In genomic region chr9:135905380-135906282, GRCh38 we compare ENCODE assay signal across 8 cellular contexts. TPM values are rescaled to one million over a fixed set of nuclear protein-coding genes. Genes with fewer than 3 reads are reported as not detected.
DNase-seq lines count a peak whose midpoint lies in the region; ATAC-seq and TF ChIP-seq lines count a peak whose summit lies in the region.

No MANE protein-coding gene starts in this region.

- H3K9me3 ChIP-seq in duodenal mucosa (ENCODE audit: control insufficient read depth in 1 of 2, low read length in 2 of 2) = no peaks in the 10 kb centered on the region
- H3K9me3 ChIP-seq in neural cell (ENCODE audit: low read length) = no peaks in the 10 kb centered on the region
- H3K9me3 ChIP-seq in thoracic aorta = no peaks in the 10 kb centered on the region

- no peak overlapping the region for H2AFZ ChIP-seq in neural cell (ENCODE audit: low read depth, low read length)

- no peak for TF ChIP-seq RAD21 in neural cell (conservative IDR thresholded peaks at IDR 0.05)

- peaks cover 81% of the 10 kb centered on the region for H3K79me2 ChIP-seq in neural cell (replicated peaks; ENCODE audit: insufficient read depth, low read length)

- no peaks in the 10 kb centered on the region for H3K9me2 ChIP-seq in neural cell (ENCODE audit: insufficient read depth, low read length)

- H3K4me3 ChIP-seq in duodenal mucosa (ENCODE audit: low read depth in 1 of 2, low read length in 2 of 2) = peak overlapping the region; percentile 57 to 65
- H3K4me3 ChIP-seq in neural cell (ENCODE audit: low read length) = peak overlapping the region; percentile 95
- peak overlapping the region; percentile 73 for H3K4me3 ChIP-seq in thoracic aorta

- no peak for TF ChIP-seq EP300 in neural cell (conservative IDR thresholded peaks at IDR 0.05; ENCODE audit: poor library complexity, severe bottlenecking)

- no peaks in the 10 kb centered on the region for H3K36me3 ChIP-seq in duodenal mucosa (ENCODE audit: control insufficient read depth in 1 of 2, insufficient read depth in 2 of 2, low read length in 2 of 2)
- H3K36me3 ChIP-seq in neural cell (ENCODE audit: insufficient read depth, low read length) = peaks cover 1% of the 10 kb centered on the region
- H3K36me3 ChIP-seq in thoracic aorta = no peaks in the 10 kb centered on the region

- peak; percentile 5 for DNase-seq in NCI-H2227 (lab: John Stamatoyannopoulos, UW; ENCODE audit: unreplicated experiment)
- DNase-seq in NCI-H2227 treated with DMSO at 0.1 percent for 48 hours (lab: John Stamatoyannopoulos, UW) = no peak
- peak; percentile 54 for DNase-seq in activated CD4-positive, CD25-positive, alpha-beta regulatory T cell treated with anti-CD3 and anti-CD28 coated beads, Interleukin-2, amount 50 U/mL, for 72 hours
- DNase-seq in thoracic aorta (ENCODE audit: low spot score) = no peak

- H3K9ac ChIP-seq in duodenal mucosa (ENCODE audit: low read depth in 1 of 2, low read length in 2 of 2) (peak overlapping the region in 1 of 2 donors; percentile 22), neural cell (ENCODE audit: low read length) (peak overlapping the region; percentile 83)

- peak overlapping the region; percentile 84 for H3K4me2 ChIP-seq in neural cell (ENCODE audit: low read length)

- H3K27me3 ChIP-seq in duodenal mucosa (ENCODE audit: control insufficient read depth in 1 of 2, insufficient read depth in 2 of 2, low read length in 2 of 2) = no peaks in the 10 kb centered on the region
- no peaks in the 10 kb centered on the region for H3K27me3 ChIP-seq in neural cell (ENCODE audit: insufficient read depth, low read depth, low read length)
- H3K27me3 ChIP-seq in thoracic aorta (replicated peaks; ENCODE audit: insufficient read depth) = no peaks in the 10 kb centered on the region

- H3K4me1 ChIP-seq in duodenal mucosa (ENCODE audit: control insufficient read depth in 1 of 2, insufficient read depth in 2 of 2, low read length in 2 of 2) = peaks cover 25% of the 10 kb centered on the region in 2 donors
- H3K4me1 ChIP-seq in thoracic aorta (ENCODE audit: control insufficient read depth in 1 of 2, low read depth in 2 of 2) = peaks cover 24 to 35% of the 10 kb centered on the region in 2 donors

- no peak overlapping the region for H3K27ac ChIP-seq in duodenal mucosa (ENCODE audit: low read depth, low read length)
- peak overlapping the region; percentile 72 for H3K27ac ChIP-seq in neural cell (ENCODE audit: low read length)
- peak overlapping the region; percentile 19 to 57 for H3K27ac ChIP-seq in thoracic aorta

- ATAC-seq in thoracic aorta (ENCODE audit: insufficient number of reproducible peaks, low FRiP score, low read depth) (no peak), GM18858 (IDR thresholded peaks at IDR 0.05; ENCODE audit: unreplicated experiment) (no peak), HG03520 (IDR thresholded peaks at IDR 0.05; ENCODE audit: unreplicated experiment) (no peak)

- H4K20me1 ChIP-seq in neural cell (ENCODE audit: insufficient read depth) = peaks cover 6% of the 10 kb centered on the region

- TF ChIP-seq CTCF in neural cell (IDR thresholded peaks at IDR 0.05; ENCODE audit: poor library complexity, severe bottlenecking) (no peak), thoracic aorta (IDR thresholded peaks at IDR 0.05) (no peak)

- no peaks in the 10 kb centered on the region for H3F3A ChIP-seq in neural cell (ENCODE audit: insufficient read depth, low read length, poor library complexity, severe bottlenecking)

TF ChIP-seq in neural cell, 6 proteins besides CTCF, POLR2A, EP300 and RAD21:
- TF ChIP-seq POLR2AphosphoS5 (IDR thresholded peaks at IDR 0.05) = no peak
- no peak for TF ChIP-seq REST (IDR thresholded peaks at IDR 0.05; ENCODE audit: borderline replicate concordance)
- TF ChIP-seq EZH2 (IDR thresholded peaks at IDR 0.05; ENCODE audit: borderline replicate concordance, insufficient read depth, low read length, poor library complexity, severe bottlenecking) = no peak
- no peak for TF ChIP-seq MXI1 (conservative IDR thresholded peaks at IDR 0.05; ENCODE audit: poor library complexity, severe bottlenecking)
- TF ChIP-seq SMC3 (conservative IDR thresholded peaks at IDR 0.05; ENCODE audit: poor library complexity) = no peak
- TF ChIP-seq TAF1 (IDR thresholded peaks at IDR 0.05; ENCODE audit: low read depth) = no peak

RNA-seq across cellular contexts. Expression of gene CAMSAP1, which starts 1.7 kb away (rescaled TPM):
- 58.5 and 88.2 TPM in 2 replicates for polyA plus RNA-seq in neural cell
- 233 and 257 TPM in 2 replicates for polyA minus RNA-seq in neural cell
- total RNA-seq in thoracic aorta = 10 to 100 TPM; 19.1 to 20.2 TPM

RNA-seq across cellular contexts. Expression of gene UBAC1, which starts 55.5 kb away (rescaled TPM):
- 89.4 and 92.3 TPM in 2 replicates for polyA plus RNA-seq in neural cell
- polyA minus RNA-seq in neural cell = 46.1 and 46.3 TPM in 2 replicates
- 10 to 100 TPM; 37.9 to 39.3 TPM for total RNA-seq in thoracic aorta

Comparison
In these comparisons a context has a peak if more than half of its experiments do, and no peak if none do; other contexts are left out.
1. DNase-seq: peak in NCI-H2227 (single experiment) and activated CD4-positive, CD25-positive, alpha-beta regulatory T cell treated with anti-CD3 and anti-CD28 coated beads, Interleukin-2, amount 50 U/mL, for 72 hours (single experiment); none in NCI-H2227 treated with DMSO at 0.1 percent for 48 hours (single experiment) and thoracic aorta (single experiment).
2. Peak in every context shown above with its lines, with median percentiles within 50 percentile points of each other: H3K4me3 ChIP-seq.